17 cellular contexts compared by ENCODE assay signal in genomic region chr5:81409845-81410369, GRCh38. TPM values are rescaled to one million over a fixed set of nuclear protein-coding genes. Genes with fewer than 3 reads are reported as not detected.
DNase-seq lines count a peak whose midpoint lies in the region; ATAC-seq, FAIRE-seq and TF ChIP-seq lines count a peak whose summit lies in the region.
"Had no signal": no experiment of that assay in that cellular context is flagged by ENCODE, and none has a peak within 500 bp of the region (broad histone marks: within the 10 kb centered on the region; RNA-seq: fewer than 3 reads in every experiment).

No MANE protein-coding gene starts in this region.

- TF ChIP-seq RAD21 in H1 (IDR thresholded peaks at IDR 0.05 in 1 of 2, conservative IDR thresholded peaks at IDR 0.05 in 1 of 2; ENCODE audit: low read depth in 2 of 2, low read length in 2 of 2), result no peak

- no peak overlapping the region for H3K56ac ChIP-seq in H1 (replicated peaks; ENCODE audit: insufficient read length, low read depth, low read length)

- H3F3A ChIP-seq in GM23248 (ENCODE audit: insufficient read depth), result 0 out of 2 replicates have a peak, but pooled peaks cover 4% of the 10 kb centered on the region

- DNase-seq in GM23248 (peak; percentile 8), H1 (ENCODE audit: low read depth in 1 of 2, low spot score in 2 of 2) (no peak), DMS153 treated with DMSO at 0.1 percent for 48 hours (lab: John Stamatoyannopoulos, UW; ENCODE audit: unreplicated experiment) (no peak), MV-4-11 (lab: John Stamatoyannopoulos, UW) (no peak)
- no peak for DNase-seq in stimulated activated naive CD8-positive, alpha-beta T cell treated with anti-CD3 and anti-CD28 coated beads, Interleukin-15, Interleukin-2, amounts not matched to agents 100 U/mL and 50 U/mL, for 24 hours
- DNase-seq: DND-41; NCI-H1105; NCI-H1694; NCI-H748 treated with DMSO at 0.1 percent for 48 hours; NK-92 treated with Interleukin-12 subunit alpha and Interleukin-12 subunit beta, amount 100 ng/mL, for 24 hours; SHP77 had no signal

- no peak overlapping the region for H3K4me3 Mint-ChIP-seq in activated T-helper 17 cell treated with anti-CD3 and anti-CD28 coated beads, Interleukin-2, amount 50 U/mL, for 72 hours
- no peak overlapping the region for H3K4me3 Mint-ChIP-seq in nephron
- H3K4me3 Mint-ChIP-seq: CD14-positive monocyte, GM23338 had no signal

- H3K79me2 ChIP-seq in GM23248 (ENCODE audit: insufficient read depth) (no peaks in the 10 kb centered on the region), H1 (ENCODE audit: control insufficient read depth in 1 of 2, insufficient read depth in 2 of 2, low read length in 2 of 2) (no peaks in the 10 kb centered on the region)

- no peak for FAIRE-seq in H1 (lab: Jason Lieb, UNC)
- FAIRE-seq: G401.6 had no signal

- H3K9me3 ChIP-seq in GM23248 (ENCODE audit: low read depth), result no peaks in the 10 kb centered on the region
- no peaks in the 10 kb centered on the region for H3K9me3 ChIP-seq in H1 (ENCODE audit: insufficient read depth in 2 of 2, low read depth in 1 of 2, low read length in 1 of 2)

- H3K79me1 ChIP-seq in H1 (ENCODE audit: low read depth, low read length), result no peaks in the 10 kb centered on the region

- H3K9me3 Mint-ChIP-seq in activated T-helper 17 cell treated with anti-CD3 and anti-CD28 coated beads, Interleukin-2, amount 50 U/mL, for 72 hours, result no peaks in the 10 kb centered on the region
- no peaks in the 10 kb centered on the region for H3K9me3 Mint-ChIP-seq in nephron
- H3K9me3 Mint-ChIP-seq: GM23338 had no signal

- no peak overlapping the region for H3K4ac ChIP-seq in H1 (replicated peaks; ENCODE audit: insufficient read length, low read depth, low read length)

- TF ChIP-seq EP300 in H1 (IDR thresholded peaks at IDR 0.05; ENCODE audit: borderline replicate concordance in 1 of 2, low read depth in 2 of 2, low read length in 2 of 2), result no peak

- no peak overlapping the region for H4K91ac ChIP-seq in H1 (replicated peaks; ENCODE audit: insufficient read length, low read length)

- H3K27ac ChIP-seq in GM23248 (no peak overlapping the region), H1 (ENCODE audit: low read depth, low read length) (no peak overlapping the region)

- H3K27me3 ChIP-seq in GM23248 (replicated peaks; ENCODE audit: insufficient read depth), result no peaks in the 10 kb centered on the region
- H3K27me3 ChIP-seq in H1 (replicated peaks in 1 of 4; ENCODE audit: control insufficient read depth in 3 of 4, extremely low read depth in 1 of 4, insufficient read depth in 3 of 4, low read length in 3 of 4), result peaks cover 0 to 1% (median 0%) of the 10 kb centered on the region in 4 experiments; a peak in 1 of 7 replicates

- no peak for TF ChIP-seq POLR2A in H1 (IDR thresholded peaks at IDR 0.05; ENCODE audit: control extremely low read depth in 1 of 2, low read depth in 2 of 2, low read length in 2 of 2)

- H4K20me1 ChIP-seq in GM23248 (ENCODE audit: insufficient read depth) (no peaks in the 10 kb centered on the region), H1 (replicated peaks in 1 of 2; ENCODE audit: control insufficient read depth in 1 of 2, insufficient read depth in 2 of 2, low read length in 2 of 2) (no peaks in the 10 kb centered on the region)

- H3K4me2 ChIP-seq in GM23248 (ENCODE audit: unreplicated experiment) (no peak overlapping the region), H1 (ENCODE audit: insufficient read depth in 1 of 2, low read depth in 2 of 2, low read length in 2 of 2) (no peak overlapping the region)
- H3K4me2 ChIP-seq: GM23338 had no signal

- TF ChIP-seq CTCF in H1 (IDR thresholded peaks at IDR 0.05; ENCODE audit: control extremely low read depth in 1 of 3, insufficient read depth in 1 of 3, low read depth in 1 of 3, low read length in 3 of 3) (no peak), nephron (IDR thresholded peaks at IDR 0.05; ENCODE audit: unreplicated experiment in 3 of 3) (no peak)

- POLR2A ChIA-PET in H1 (lab: Charles Lee; ENCODE audit: partially characterized antibody), result no interaction called here

- no peak overlapping the region for H2BK15ac ChIP-seq in H1 (ENCODE audit: low read length)

- CTCF ChIA-PET in H1 (lab: Charles Lee; ENCODE audit: partially characterized antibody), result interaction anchor here (0.9 to 1.1 kb wide), 2 partner anchors 178 to 245 kb away, joined by 3 read pairs; no protein-coding TSS in a partner anchor

- no peak overlapping the region for H3K4me3 ChIP-seq in GM23248
- no peak overlapping the region for H3K4me3 ChIP-seq in H1 (ENCODE audit: extremely low read depth in 1 of 4, insufficient read depth in 2 of 4, low read depth in 3 of 4, low read length in 4 of 4)
- H3K4me3 ChIP-seq: GM23338 had no signal

- H3K9ac ChIP-seq in GM23248, result no peak overlapping the region
- no peak overlapping the region for H3K9ac ChIP-seq in H1 (replicated peaks in 1 of 4; ENCODE audit: extremely low read depth in 1 of 4, low read depth in 3 of 4, low read length in 3 of 4)

- H2BK20ac ChIP-seq in H1 (ENCODE audit: low read length), result no peak overlapping the region

- H4K5ac ChIP-seq in H1 (ENCODE audit: insufficient read length, low read depth, low read length), result no peak overlapping the region

- no peak overlapping the region for H3K23ac ChIP-seq in H1 (ENCODE audit: insufficient read length)

- H2BK120ac ChIP-seq in H1 (replicated peaks; ENCODE audit: low read depth, low read length), result no peak overlapping the region

- no peak overlapping the region for H2AK5ac ChIP-seq in H1 (ENCODE audit: low read depth, low read length)

- no peak overlapping the region for H3K27ac Mint-ChIP-seq in activated T-helper 17 cell treated with anti-CD3 and anti-CD28 coated beads, Interleukin-2, amount 50 U/mL, for 72 hours
- peak overlapping the region; percentile 11 to 67 (median 22) for H3K27ac Mint-ChIP-seq in nephron
- H3K27ac Mint-ChIP-seq: CD14-positive monocyte, GM23338 had no signal

- H3K27me3 Mint-ChIP-seq in activated T-helper 17 cell treated with anti-CD3 and anti-CD28 coated beads, Interleukin-2, amount 50 U/mL, for 72 hours, result no peaks in the 10 kb centered on the region
- H3K27me3 Mint-ChIP-seq in nephron (ENCODE audit: low read depth), result no peaks in the 10 kb centered on the region

- no peaks in the 10 kb centered on the region for H3K9me2 ChIP-seq in GM23248 (ENCODE audit: insufficient read depth)

- no peaks in the 10 kb centered on the region for H3K4me1 Mint-ChIP-seq in activated T-helper 17 cell treated with anti-CD3 and anti-CD28 coated beads, Interleukin-2, amount 50 U/mL, for 72 hours
- peaks cover 13% of the 10 kb centered on the region for H3K4me1 Mint-ChIP-seq in nephron
- H3K4me1 Mint-ChIP-seq: CD14-positive monocyte had no signal

- WGBS in GM23248 (ENCODE audit: low coverage in 1 of 2, low lambda C conversion rate in 2 of 2, missing lambda C conversion rate in 2 of 2), 2 experiments, result 94 to 95% methylated on average over 3 of the region's 3 CpGs
- 87% methylated on average over 3 of the region's 3 CpGs; no CpG with 5 or more reads in 1 of the 2 experiments for WGBS in H1 (ENCODE audit: extremely low coverage in 1 of 2, insufficient coverage in 1 of 2, insufficient read length in 1 of 2, insufficient replicate concordance in 2 of 2, low coverage in 1 of 2, low lambda C conversion rate in 2 of 2, missing lambda C conversion rate in 1 of 2), 2 experiments

- no peaks in the 10 kb centered on the region for H3K23me2 ChIP-seq in H1 (ENCODE audit: low read depth, low read length)

- H3K36me3 ChIP-seq in GM23248 (ENCODE audit: low read depth) (no peaks in the 10 kb centered on the region), H1 (ENCODE audit: control insufficient read depth in 2 of 4, insufficient read depth in 4 of 4, low read length in 3 of 4) (no peaks in the 10 kb centered on the region)

- no peak overlapping the region for H4K8ac ChIP-seq in H1 (ENCODE audit: extremely low read depth, insufficient read depth, low read length)

- H3K14ac ChIP-seq in H1 (ENCODE audit: insufficient read length), result no peak overlapping the region

- H3K18ac ChIP-seq in H1 (ENCODE audit: extremely low read depth, low read length), result no peak overlapping the region

- H3K4me1 ChIP-seq in GM23248 (ENCODE audit: insufficient read depth), result peaks cover 7% of the 10 kb centered on the region
- H3K4me1 ChIP-seq in H1 (replicated peaks in 1 of 4; ENCODE audit: control insufficient read depth in 3 of 4, insufficient read depth in 4 of 4, low read length in 3 of 4), result no peaks in the 10 kb centered on the region

- no peak overlapping the region for H2BK5ac ChIP-seq in H1 (ENCODE audit: low read depth, low read length)

- H2BK12ac ChIP-seq in H1 (ENCODE audit: low read depth, low read length), result no peak overlapping the region

- peak; percentile 31 for ATAC-seq in activated T-helper 17 cell treated with anti-CD3 and anti-CD28 coated beads, Interleukin-2, amount 50 U/mL, for 72 hours (replicated peaks)
- ATAC-seq in stimulated activated naive CD8-positive, alpha-beta T cell treated with anti-CD3 and anti-CD28 coated beads, Interleukin-15, Interleukin-2, amounts not matched to agents 100 U/mL and 50 U/mL, for 24 hours, result no peak
- ATAC-seq: GM23338 had no signal

- H3K36me3 Mint-ChIP-seq in activated T-helper 17 cell treated with anti-CD3 and anti-CD28 coated beads, Interleukin-2, amount 50 U/mL, for 72 hours (ENCODE audit: low read depth), result peaks cover 4% of the 10 kb centered on the region
- H3K36me3 Mint-ChIP-seq in nephron (ENCODE audit: low read depth), result peaks cover 14% of the 10 kb centered on the region
- H3K36me3 Mint-ChIP-seq: CD14-positive monocyte had no signal

- H2AFZ ChIP-seq in GM23248 (no peak overlapping the region), H1 (ENCODE audit: low read length) (no peak overlapping the region)
- H2AFZ ChIP-seq: GM23338 had no signal

- in situ Hi-C loops in GM23248 (cut with MboI), result no loop called here

TF ChIP-seq in H1, 55 proteins besides CTCF, POLR2A, EP300 and RAD21 (continues in another document):
- no peak for TF ChIP-seq CBX5 (IDR thresholded peaks at IDR 0.05; ENCODE audit: low read depth, low read length)
- TF ChIP-seq ASH2L (IDR thresholded peaks at IDR 0.05; ENCODE audit: low read length), result no peak
- TF ChIP-seq CEBPB (IDR thresholded peaks at IDR 0.05; ENCODE audit: low read depth, low read length), result peak; percentile 16; the same call in 1 of the 2 replicates

RNA-seq across cellular contexts. Expression of gene ACOT12, which starts 16.0 kb away (rescaled TPM):
- total RNA-seq in GM23248 (2014; rRNA removed; shearing (Covaris generic)), result not detected in 2 replicates
- polyA plus RNA-seq in GM23248 (2016; fragmentation: Nextera tagmentation; extraction: Ambion mirVana), result not detected in 2 replicates
- total RNA-seq in activated T-helper 17 cell treated with anti-CD3 and anti-CD28 coated beads, Interleukin-2, amount 50 U/mL, for 72 hours, result not detected
- total RNA-seq in H1 (2021; fragmentation: NEBNext Ultra II Directional; extraction: Animal tissue kit (Norgen Biotek cat#: 25700)), result 0.33 TPM in 1 of 2 replicates, not detected in the other
- polyA plus RNA-seq in H1 (2011; rRNA removed), result 0.29 and 0.31 TPM in 2 replicates
- 0.19 TPM for polyA plus RNA-seq in H1 (2011; cell fraction: cytosol; rRNA removed)
- 0.56 TPM for polyA plus RNA-seq in H1 (2011; cell fraction: nucleus; rRNA removed)
- 0.37 to 0.59 TPM (median 0.47 TPM) in 3 of 4 replicates, not detected in the other for polyA plus RNA-seq in H1 (2012, experiment 1 of 2)
- 0.84 TPM for polyA plus RNA-seq in H1 (2012, experiment 2 of 2)
- polyA plus RNA-seq in H1 (2013, experiment 1 of 2), result 0.10 TPM
- 0.18 TPM for polyA plus RNA-seq in H1 (2013, experiment 2 of 2)
- not detected in 2 replicates for polyA minus RNA-seq in H1 (2011; rRNA and poly(A)+ RNA removed)
- not detected for polyA minus RNA-seq in H1 (2011; cell fraction: cytosol; rRNA and poly(A)+ RNA removed)
- not detected for polyA minus RNA-seq in H1 (2011; cell fraction: nucleus; rRNA and poly(A)+ RNA removed)
- total RNA-seq: GM23338, NCI-H460 had no signal
- polyA plus RNA-seq: CD14-positive monocyte had no signal
